In genomic region chr11:69166186-69167115, GRCh38 we compare ENCODE assay signal across 8 cellular contexts. TPM values are rescaled to one million over a fixed set of nuclear protein-coding genes. Genes with fewer than 3 reads are reported as not detected.
DNase-seq lines count a peak whose midpoint lies in the region; ATAC-seq and TF ChIP-seq lines count a peak whose summit lies in the region.

No MANE protein-coding gene starts in this region.

- H3K4me3 Mint-ChIP-seq in activated T-cell treated with anti-CD3 and anti-CD28 coated beads, Interleukin-2, amount 50 U/mL, for 24 hours: peak overlapping the region; percentile 56

- H3K4me1 ChIP-seq in heart right ventricle: peaks cover 4 to 23% (median 14%) of the 10 kb centered on the region in 9 donors

- H3K9me3 ChIP-seq in heart right ventricle: peaks cover 0 to 20% (median 0%) of the 10 kb centered on the region in 11 donors

- H3K27me3 ChIP-seq in heart right ventricle: no peaks in the 10 kb centered on the region

- 34 to 39% methylated on average over 21 of the region's 21 CpGs for WGBS in heart right ventricle, 2 donors

- no peak for DNase-seq in Right ventricle myocardium inferior (ENCODE audit: missing footprints)
- DNase-seq in cardiac septum (ENCODE audit: low spot score): no peak
- DNase-seq in NCI-H2227 (lab: John Stamatoyannopoulos, UW; ENCODE audit: unreplicated experiment): peak; percentile 16
- peak; percentile 71 for DNase-seq in activated T-cell treated with anti-CD3 and anti-CD28 coated beads, Interleukin-2, amount 50 U/mL, for 24 hours
- DNase-seq in heart right ventricle: peak in 1 of 2 donors; percentile 65
- DNase-seq in stimulated activated CD4-positive, alpha-beta T cell treated with anti-CD3 and anti-CD28 coated beads, Interleukin-1b, Interleukin-23, amount 100 ng/mL, for 4 hours (ENCODE audit: low read depth in 2 of 2): peak; percentile 15 to 51
- no peak for DNase-seq in NCI-H526 treated with DMSO at 0.1 percent for 48 hours (lab: John Stamatoyannopoulos, UW)

- peak overlapping the region in 7 of 10 donors; percentile 12 to 75 (median 58) for H3K27ac ChIP-seq in heart right ventricle

- no peaks in the 10 kb centered on the region for H3K36me3 Mint-ChIP-seq in activated T-cell treated with anti-CD3 and anti-CD28 coated beads, Interleukin-2, amount 50 U/mL, for 24 hours (ENCODE audit: low read depth)

- no peak overlapping the region for H3K4me3 ChIP-seq in heart right ventricle

- H3K36me3 ChIP-seq in heart right ventricle: no peaks in the 10 kb centered on the region

- ATAC-seq in Right ventricle myocardium inferior (peak; percentile 71), HG02852 (IDR thresholded peaks at IDR 0.05; ENCODE audit: unreplicated experiment) (peak; percentile 94), heart right ventricle (peak; percentile 90 to 95 (median 92))

- TF ChIP-seq CTCF in heart right ventricle (IDR thresholded peaks at IDR 0.05): peak in 5 of 9 donors; percentile 18 to 44 (median 40)

- H3K4me1 Mint-ChIP-seq in activated T-cell treated with anti-CD3 and anti-CD28 coated beads, Interleukin-2, amount 50 U/mL, for 24 hours (ENCODE audit: low read depth): peaks cover 24% of the 10 kb centered on the region

- H3K27ac Mint-ChIP-seq in activated T-cell treated with anti-CD3 and anti-CD28 coated beads, Interleukin-2, amount 50 U/mL, for 24 hours: peak overlapping the region; percentile 87

- peaks cover 16% of the 10 kb centered on the region for H3K27me3 Mint-ChIP-seq in activated T-cell treated with anti-CD3 and anti-CD28 coated beads, Interleukin-2, amount 50 U/mL, for 24 hours

- peaks cover 18% of the 10 kb centered on the region for H3K9me3 Mint-ChIP-seq in activated T-cell treated with anti-CD3 and anti-CD28 coated beads, Interleukin-2, amount 50 U/mL, for 24 hours

- intact Hi-C loops in Right ventricle myocardium inferior (cut with DNase I) (no loop called here), cardiac septum (cut with DNase I) (loop anchor here (2.0 to 5.0 kb wide), 2 partner anchors 52 to 64 kb away; no protein-coding TSS in a partner anchor), heart right ventricle (cut with DNase I) (no loop called here)

RNA-seq across cellular contexts. Expression of gene SMIM38, which starts 10.7 kb away (rescaled TPM):
- 0.11 TPM for total RNA-seq in Right ventricle myocardium inferior
- total RNA-seq in cardiac septum: 0.19 TPM
- total RNA-seq in heart right ventricle: under 1 TPM in 9 of 10 donors, not detected in 1; 0.11 to 0.56 (median 0.18) TPM
- under 1 TPM; 0.07 to 0.22 TPM for polyA plus RNA-seq in heart right ventricle

Comparison
In these comparisons a context has a peak if more than half of its experiments do, and no peak if none do; other contexts are left out.
1. DNase-seq: peak in NCI-H2227 (single experiment), activated T-cell treated with anti-CD3 and anti-CD28 coated beads, Interleukin-2, amount 50 U/mL, for 24 hours (single experiment) and stimulated activated CD4-positive, alpha-beta T cell treated with anti-CD3 and anti-CD28 coated beads, Interleukin-1b, Interleukin-23, amount 100 ng/mL, for 4 hours (2 of 2); none in Right ventricle myocardium inferior (single experiment), cardiac septum (single experiment) and NCI-H526 treated with DMSO at 0.1 percent for 48 hours (single experiment).
2. Peak in every context shown above with its lines, with median percentiles within 50 percentile points of each other: ATAC-seq.